In genomic region chr7:73738612-73739386, GRCh38 we compare ENCODE assay signal across 8 cellular contexts. TPM values are rescaled to one million over a fixed set of nuclear protein-coding genes. Genes with fewer than 3 reads are reported as not detected.
DNase-seq lines count a peak whose midpoint lies in the region; ATAC-seq and TF ChIP-seq lines count a peak whose summit lies in the region.

Gene ABHD11, minus strand, starts transcription at chr7:73738802. Its CDS starts 32 bp downstream, at chr7:73738770.

- peak within 1 kb of the TSS; percentile 92 to 95 for H3K9ac ChIP-seq in liver (ENCODE audit: low read depth in 1 of 2, low read length in 2 of 2)

- ATAC-seq in GM19438 (IDR thresholded peaks at IDR 0.05; ENCODE audit: low read depth, unreplicated experiment) (peak; percentile 82), HG03571 (IDR thresholded peaks at IDR 0.05; ENCODE audit: unreplicated experiment) (peak; percentile 79)

- H3K9me3 ChIP-seq in liver (ENCODE audit: control insufficient read depth in 4 of 4, low read length in 3 of 4), result no peaks in the 10 kb centered on the region

- H3K27ac ChIP-seq in liver (ENCODE audit: low read depth in 1 of 2, low read length in 2 of 2), result peak within 1 kb of the TSS; percentile 97 to 99

- H3K36me3 ChIP-seq in liver (ENCODE audit: control insufficient read depth in 4 of 4, insufficient read depth in 3 of 4, low read depth in 1 of 4, low read length in 3 of 4), result peaks cover 0 to 15% (median under 1%) of the 10 kb centered on the region in 4 donors

- peak in 1 of 2 donors; percentile 46 for TF ChIP-seq RAD21 in liver (IDR thresholded peaks at IDR 0.05)

- WGBS in liver, result under 1% methylated on average over 84 of the region's 84 CpGs

- no peaks in the 10 kb centered on the region for H3K27me3 ChIP-seq in liver (ENCODE audit: control insufficient read depth in 4 of 4, insufficient read depth in 4 of 4, low read length in 3 of 4)

- H3K4me3 ChIP-seq in liver (ENCODE audit: low read depth in 1 of 3, low read length in 3 of 3), result peak within 1 kb of the TSS; percentile 69 to 91 (median 88)

- DNase-seq in CD1c-positive myeloid dendritic cell (ENCODE audit: extremely low spot score) (peak; percentile 98), NCI-H82 (lab: John Stamatoyannopoulos, UW) (peak; percentile 96), dermis blood vessel endothelial cell (peak; percentile 98)
- peak; percentile 99 to 100 for DNase-seq in activated CD4-positive, alpha-beta T cell treated with anti-CD3 and anti-CD28 coated beads, Interleukin-2, amount 50 U/mL, for 48 hours
- peak; percentile 99 for DNase-seq in stimulated activated CD4-positive, alpha-beta T cell treated with anti-CD3 and anti-CD28 coated beads, Interleukin-4, amount 100 ng/mL, for 1 hour

- peaks cover 0 to 31% (median 16%) of the 10 kb centered on the region in 4 donors for H3K4me1 ChIP-seq in liver (ENCODE audit: control insufficient read depth in 4 of 4, insufficient read depth in 4 of 4, low read length in 3 of 4)

- TF ChIP-seq CTCF in liver (IDR thresholded peaks at IDR 0.05; ENCODE audit: low read depth, low read length, missing input control), result no peak

TF ChIP-seq in liver, 16 proteins besides CTCF, POLR2A, EP300 and RAD21:
- TF ChIP-seq ZBTB33 (IDR thresholded peaks at IDR 0.05) (peak; percentile 98), ATF3 (IDR thresholded peaks at IDR 0.05) (no peak), NR2F2 (IDR thresholded peaks at IDR 0.05) (no peak), GABPA (IDR thresholded peaks at IDR 0.05 in 1 of 2, conservative IDR thresholded peaks at IDR 0.05 in 1 of 2) (peak in 1 of 2 donors; percentile 78), FOXA2 (IDR thresholded peaks at IDR 0.05) (no peak), HNF4A (conservative IDR thresholded peaks at IDR 0.05) (peak in 1 of 2 donors; percentile 58), SP1 (IDR thresholded peaks at IDR 0.05) (peak; percentile 83), HNF4G (IDR thresholded peaks at IDR 0.05) (no peak), YY1 (IDR thresholded peaks at IDR 0.05) (peak; percentile 45), FOXA1 (IDR thresholded peaks at IDR 0.05) (no peak), EGR1 (IDR thresholded peaks at IDR 0.05; ENCODE audit: low read depth in 2 of 2) (peak in 1 of 2 donors; percentile 37), MAX (IDR thresholded peaks at IDR 0.05) (no peak), REST (IDR thresholded peaks at IDR 0.05) (peak; percentile 86), JUND (IDR thresholded peaks at IDR 0.05) (peak; percentile 44 to 63), TAF1 (conservative IDR thresholded peaks at IDR 0.05) (no peak), RXRA (IDR thresholded peaks at IDR 0.05) (peak; percentile 28 to 38)

RNA-seq across cellular contexts. Expression of gene ABHD11, which starts in this region (rescaled TPM):
- total RNA-seq in dermis blood vessel endothelial cell (6.1 and 7.1 TPM in 2 replicates), liver (1 to 10 TPM; 5.1 to 5.9 TPM)
- polyA plus RNA-seq in liver, result 1 to 10 TPM; 7.4 to 7.6 TPM

Comparison
In these comparisons a context has a peak if more than half of its experiments do, and no peak if none do; other contexts are left out.
1. Peak in every context shown above with its lines: DNase-seq, ATAC-seq, H3K4me3 ChIP-seq and H3K27ac ChIP-seq.